ENCODE assay signal across 10 cellular contexts in genomic region chr9:129108805-129109370, GRCh38. TPM values are rescaled to one million over a fixed set of nuclear protein-coding genes. Genes with fewer than 3 reads are reported as not detected.
A peak's percentile ranks its signal among the peaks of the same experiment; 100 is the strongest.
DNase-seq lines count a peak whose midpoint lies in the region; ATAC-seq and TF ChIP-seq lines count a peak whose summit lies in the region.
"Had no signal": no experiment of that assay in that cellular context is flagged by ENCODE, and none has a peak within 500 bp of the region (broad histone marks: within the 10 kb centered on the region; RNA-seq: fewer than 3 reads in every experiment).

No MANE protein-coding gene starts in this region.

- no peak for ATAC-seq in stimulated activated effector memory CD8-positive, alpha-beta T cell treated with anti-CD3 and anti-CD28 coated beads, Interleukin-12 subunit alpha, Interleukin-12 subunit beta, amount 100 ng/mL, for 72 hours
- ATAC-seq in HG03565 (IDR thresholded peaks at IDR 0.05; ENCODE audit: unreplicated experiment): no peak

- peak overlapping the region; percentile 96 for H3K4me3 Mint-ChIP-seq in activated CD4-positive, alpha-beta T cell treated with anti-CD3 and anti-CD28 coated beads, Interleukin-2, amount 10 ng/mL, durations not matched to agents 24 days and 14 days
- H3K4me3 Mint-ChIP-seq in stimulated activated effector memory CD8-positive, alpha-beta T cell treated with anti-CD3 and anti-CD28 coated beads, Interleukin-12 subunit alpha, Interleukin-12 subunit beta, amount 100 ng/mL, for 72 hours: peak overlapping the region; percentile 86

- H3K4me3 ChIP-seq in Peyer's patch: peak overlapping the region in 2 of 4 donors; percentile 91 to 99
- peak overlapping the region; percentile 78 to 91 for H3K4me3 ChIP-seq in foreskin fibroblast (ENCODE audit: low read depth in 1 of 2, low read length in 2 of 2)

- H3K4me1 ChIP-seq in Peyer's patch: peaks cover 0 to 34% (median 9%) of the 10 kb centered on the region in 4 donors

- H3K27me3 ChIP-seq in Peyer's patch: no peaks in the 10 kb centered on the region
- H3K27me3 ChIP-seq: right atrium auricular region had no signal

- DNase-seq in activated CD4-positive, alpha-beta T cell treated with anti-CD3 and anti-CD28 coated beads, Interleukin-2, amount 10 ng/mL, durations not matched to agents 24 days and 14 days: no peak
- no peak for DNase-seq in activated CD4-positive, alpha-beta T cell treated with anti-CD3 and anti-CD28 coated beads, Interleukin-2, amount 50 U/mL, for 4 hours
- DNase-seq in Peyer's patch: peak in 2 of 3 donors; percentile 56 to 57
- DNase-seq in foreskin fibroblast: no peak
- DNase-seq in stimulated activated effector memory CD8-positive, alpha-beta T cell treated with anti-CD3 and anti-CD28 coated beads, Interleukin-12 subunit alpha, Interleukin-12 subunit beta, amount 100 ng/mL, for 72 hours (ENCODE audit: low spot score in 2 of 2): no peak
- no peak for DNase-seq in hypothalamus (lab: John Stamatoyannopoulos, UW)
- no peak for DNase-seq in SW 1271 (lab: John Stamatoyannopoulos, UW)
- DNase-seq: NCI-H1092 treated with DMSO at 0.1 percent for 48 hours had no signal

- peaks cover 17% of the 10 kb centered on the region for H3K4me1 Mint-ChIP-seq in activated CD4-positive, alpha-beta T cell treated with anti-CD3 and anti-CD28 coated beads, Interleukin-2, amount 10 ng/mL, durations not matched to agents 24 days and 14 days
- peaks cover 15% of the 10 kb centered on the region for H3K4me1 Mint-ChIP-seq in stimulated activated effector memory CD8-positive, alpha-beta T cell treated with anti-CD3 and anti-CD28 coated beads, Interleukin-12 subunit alpha, Interleukin-12 subunit beta, amount 100 ng/mL, for 72 hours

- H3K27ac ChIP-seq in Peyer's patch: peak overlapping the region in 2 of 4 donors; percentile 9 to 35

- H3K27me3 Mint-ChIP-seq in activated CD4-positive, alpha-beta T cell treated with anti-CD3 and anti-CD28 coated beads, Interleukin-2, amount 10 ng/mL, durations not matched to agents 24 days and 14 days: no peaks in the 10 kb centered on the region

- no peaks in the 10 kb centered on the region for H3K9me3 Mint-ChIP-seq in activated CD4-positive, alpha-beta T cell treated with anti-CD3 and anti-CD28 coated beads, Interleukin-2, amount 10 ng/mL, durations not matched to agents 24 days and 14 days
- H3K9me3 Mint-ChIP-seq in stimulated activated effector memory CD8-positive, alpha-beta T cell treated with anti-CD3 and anti-CD28 coated beads, Interleukin-12 subunit alpha, Interleukin-12 subunit beta, amount 100 ng/mL, for 72 hours: no peaks in the 10 kb centered on the region

- peaks cover 0 to 24% (median 0%) of the 10 kb centered on the region in 3 donors for H3K36me3 ChIP-seq in Peyer's patch

- H3K9me3 ChIP-seq in Peyer's patch: no peaks in the 10 kb centered on the region
- H3K9me3 ChIP-seq: right atrium auricular region had no signal

- no peak for TF ChIP-seq POLR2A in Peyer's patch (IDR thresholded peaks at IDR 0.05)

- intact Hi-C loops in activated CD4-positive, alpha-beta T cell treated with anti-CD3 and anti-CD28 coated beads, Interleukin-2, amount 10 ng/mL, durations not matched to agents 24 days and 14 days (cut with micrococcal nuclease): no loop called here

- TF ChIP-seq CTCF in Peyer's patch (IDR thresholded peaks at IDR 0.05) (no peak), foreskin fibroblast (IDR thresholded peaks at IDR 0.05; ENCODE audit: low read depth, low read length) (no peak)

- no peaks in the 10 kb centered on the region for H3K36me3 Mint-ChIP-seq in activated CD4-positive, alpha-beta T cell treated with anti-CD3 and anti-CD28 coated beads, Interleukin-2, amount 10 ng/mL, durations not matched to agents 24 days and 14 days (ENCODE audit: low read depth)
- peaks cover 14% of the 10 kb centered on the region for H3K36me3 Mint-ChIP-seq in stimulated activated effector memory CD8-positive, alpha-beta T cell treated with anti-CD3 and anti-CD28 coated beads, Interleukin-12 subunit alpha, Interleukin-12 subunit beta, amount 100 ng/mL, for 72 hours

- H3K27ac Mint-ChIP-seq in activated CD4-positive, alpha-beta T cell treated with anti-CD3 and anti-CD28 coated beads, Interleukin-2, amount 10 ng/mL, durations not matched to agents 24 days and 14 days: no peak overlapping the region
- H3K27ac Mint-ChIP-seq in stimulated activated effector memory CD8-positive, alpha-beta T cell treated with anti-CD3 and anti-CD28 coated beads, Interleukin-12 subunit alpha, Interleukin-12 subunit beta, amount 100 ng/mL, for 72 hours: peak overlapping the region; percentile 79

RNA-seq across cellular contexts. Expression of gene CRAT, which starts 1.7 kb away (rescaled TPM):
- total RNA-seq in activated CD4-positive, alpha-beta T cell treated with anti-CD3 and anti-CD28 coated beads, Interleukin-2, amount 10 ng/mL, durations not matched to agents 24 days and 14 days: 8.6 and 11.4 TPM in 2 replicates
- total RNA-seq in Peyer's patch: 100 to 1,000 TPM in 3 of 4 donors, 10 to 100 TPM in 1; 50.3 to 220 (median 146) TPM

RNA-seq across cellular contexts. Expression of gene PTPA, which starts 2.3 kb away (rescaled TPM):
- total RNA-seq in activated CD4-positive, alpha-beta T cell treated with anti-CD3 and anti-CD28 coated beads, Interleukin-2, amount 10 ng/mL, durations not matched to agents 24 days and 14 days: 104 and 107 TPM in 2 replicates
- total RNA-seq in Peyer's patch: 10 to 100 TPM; 48.7 to 65.7 (median 51.9) TPM

RNA-seq across cellular contexts. Expression of gene DOLPP1, which starts 28.0 kb away (rescaled TPM):
- total RNA-seq in activated CD4-positive, alpha-beta T cell treated with anti-CD3 and anti-CD28 coated beads, Interleukin-2, amount 10 ng/mL, durations not matched to agents 24 days and 14 days: 24.7 and 24.8 TPM in 2 replicates
- 10 to 100 TPM in 3 of 4 donors, not detected in 1; 37.6 to 53.9 (median 46.1) TPM for total RNA-seq in Peyer's patch

Comparison
In these comparisons a context has a peak if more than half of its experiments do, and no peak if none do; other contexts are left out.
1. DNase-seq: peak in Peyer's patch (2 of 3); none in activated CD4-positive, alpha-beta T cell treated with anti-CD3 and anti-CD28 coated beads, Interleukin-2, amount 10 ng/mL, durations not matched to agents 24 days and 14 days (single experiment), activated CD4-positive, alpha-beta T cell treated with anti-CD3 and anti-CD28 coated beads, Interleukin-2, amount 50 U/mL, for 4 hours (0 of 2), foreskin fibroblast (0 of 2), stimulated activated effector memory CD8-positive, alpha-beta T cell treated with anti-CD3 and anti-CD28 coated beads, Interleukin-12 subunit alpha, Interleukin-12 subunit beta, amount 100 ng/mL, for 72 hours (0 of 2), hypothalamus (0 of 51) and SW 1271 (0 of 2).